In the genomic region with DNA sequence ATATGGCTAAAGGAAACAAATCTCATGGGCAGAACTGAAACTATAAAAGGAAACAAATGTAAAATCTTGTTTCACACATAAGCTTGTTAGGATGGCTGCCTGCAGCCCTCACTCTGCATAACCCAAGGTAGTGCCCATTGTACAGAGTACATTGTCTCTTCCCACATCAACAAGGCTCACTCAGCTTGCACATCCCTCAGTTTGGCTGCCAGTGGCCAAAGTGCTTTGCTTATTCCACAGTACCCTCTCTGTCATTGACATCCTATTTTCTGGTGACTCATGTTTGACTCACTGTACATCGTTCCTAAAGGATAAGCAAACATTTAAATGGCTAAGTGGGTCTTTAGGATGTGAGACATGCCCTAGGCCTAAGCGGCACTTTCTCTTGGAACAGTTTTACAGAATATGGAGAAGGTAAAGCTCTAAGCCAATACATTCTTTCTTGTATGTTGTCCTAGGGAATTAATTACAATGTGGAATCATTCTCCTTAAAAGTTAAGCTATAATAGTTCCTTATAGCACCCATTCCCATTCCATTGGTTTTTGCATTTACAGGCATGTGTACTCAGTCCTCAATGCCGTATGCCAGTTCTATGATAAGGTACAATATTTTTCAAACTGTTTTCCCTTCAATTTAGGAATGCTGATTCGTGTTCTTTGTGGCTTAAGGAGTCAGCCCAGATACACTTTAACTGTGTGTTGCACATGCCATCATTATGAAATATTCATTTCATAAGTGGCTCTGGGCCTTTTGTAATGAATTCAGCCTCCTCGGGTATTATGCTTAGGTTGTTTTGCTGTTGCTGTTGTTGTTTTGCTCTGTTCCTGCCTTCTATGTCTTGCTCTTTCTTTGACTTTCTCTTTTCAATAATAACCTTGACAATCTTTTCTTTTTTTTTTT, we compare ENCODE assay signal across 13 cellular contexts. TPM values are rescaled to one million over a fixed set of nuclear protein-coding genes. Genes with fewer than 3 reads are reported as not detected.
DNase-seq lines count a peak whose midpoint lies in the region; ATAC-seq and TF ChIP-seq lines count a peak whose summit lies in the region.
"Had no signal": no experiment of that assay in that cellular context is flagged by ENCODE, and none has a peak within 500 bp of the region (broad histone marks: within the 10 kb centered on the region; RNA-seq: fewer than 3 reads in every experiment).

No MANE protein-coding gene starts in this region.

- H3K27me3 Mint-ChIP-seq in immature natural killer cell (ENCODE audit: low read depth in 3 of 3): peaks cover 0 to 1% (median 0%) of the 10 kb centered on the region in 3 donors
- H3K27me3 Mint-ChIP-seq: IgD-negative memory B cell had no signal

- peaks cover 6 to 7% of the 10 kb centered on the region in 2 donors for H3K4me1 Mint-ChIP-seq in immature natural killer cell

- H3K36me3 Mint-ChIP-seq in immature natural killer cell: peaks cover 6 to 13% (median 6%) of the 10 kb centered on the region in 3 donors

- CTCF ChIA-PET in HEK293 (lab: Yijun Ruan, JAX): no interaction called here

- no peak overlapping the region for H3K4me3 ChIP-seq in HEK293 (ENCODE audit: low read depth, low read length)
- no peak overlapping the region for H3K4me3 ChIP-seq in adipocyte (ENCODE audit: low read length)
- H3K4me3 ChIP-seq: vagina had no signal

- H3K4me1 ChIP-seq in HEK293 (ENCODE audit: control insufficient read depth, insufficient read depth, low read length) (no peaks in the 10 kb centered on the region), adipocyte (ENCODE audit: control insufficient read depth, insufficient read depth, low read length) (peaks cover 17% of the 10 kb centered on the region)

- no peak overlapping the region for H3K27ac Mint-ChIP-seq in immature natural killer cell
- H3K27ac Mint-ChIP-seq: activated T-helper 1 cell treated with anti-CD3 and anti-CD28 coated beads, Interleukin-12 subunit alpha, Interleukin-12 subunit beta, Interleukin-2, Interleukin-4 antibody, amounts not matched to agents 30 ng/mL and 10 ng/mL and 1 ng/mL, durations not matched to agents 14 hours and 24 hours and 36 hours; IgD-negative memory B cell had no signal

- peak; percentile 33 for DNase-seq in CD1c-positive myeloid dendritic cell (ENCODE audit: extremely low spot score)
- DNase-seq in adipocyte (ENCODE audit: low read depth): peak; percentile 66
- peak; percentile 16 for DNase-seq in kidney glomerular epithelial cell (lab: John Stamatoyannopoulos, UW)
- DNase-seq in immature natural killer cell: no peak
- DNase-seq: DND-41 had no signal

- H3K27ac ChIP-seq in HEK293 (ENCODE audit: extremely low read depth, low read depth, low read length): no peak overlapping the region
- H3K27ac ChIP-seq: parathyroid adenoma, vagina had no signal

- no peak for TF ChIP-seq CTCF in HEK293 (tag by site-specific recombination; IDR thresholded peaks at IDR 0.05)

- ATAC-seq in GM18909 (IDR thresholded peaks at IDR 0.05; ENCODE audit: poor library complexity, unreplicated experiment): no peak
- no peak for ATAC-seq in GM18520 (IDR thresholded peaks at IDR 0.05; ENCODE audit: unreplicated experiment)
- ATAC-seq in HG03097 (IDR thresholded peaks at IDR 0.05; ENCODE audit: low FRiP score, unreplicated experiment): no peak

- H3K4me3 Mint-ChIP-seq in immature natural killer cell: no peak overlapping the region
- H3K4me3 Mint-ChIP-seq: activated T-helper 1 cell treated with anti-CD3 and anti-CD28 coated beads, Interleukin-12 subunit alpha, Interleukin-12 subunit beta, Interleukin-2, Interleukin-4 antibody, amounts not matched to agents 30 ng/mL and 10 ng/mL and 1 ng/mL, durations not matched to agents 14 hours and 24 hours and 36 hours had no signal

- no peak overlapping the region for H3K9ac ChIP-seq in adipocyte (ENCODE audit: low read length)
- H3K9ac ChIP-seq: parathyroid adenoma had no signal

- H3K36me3 ChIP-seq in HEK293 (ENCODE audit: control insufficient read depth in 2 of 2, insufficient read depth in 1 of 2, low read length in 2 of 2) (peaks cover 0 to 11% of the 10 kb centered on the region in 2 experiments; a peak in 1 of 3 replicates), adipocyte (ENCODE audit: control insufficient read depth, insufficient read depth, low read length, severe bottlenecking) (no peaks in the 10 kb centered on the region)
- H3K36me3 ChIP-seq: vagina had no signal

- no peaks in the 10 kb centered on the region for H3K9me3 ChIP-seq in HEK293 (ENCODE audit: control insufficient read depth, insufficient read depth, low read depth, low read length)
- H3K9me3 ChIP-seq in adipocyte (ENCODE audit: control insufficient read depth, low read length): no peaks in the 10 kb centered on the region
- H3K9me3 ChIP-seq: vagina had no signal

- H3K27me3 ChIP-seq in adipocyte (replicated peaks; ENCODE audit: control insufficient read depth, insufficient read depth, low read length): no peaks in the 10 kb centered on the region
- H3K27me3 ChIP-seq: vagina had no signal

- no peaks in the 10 kb centered on the region for H3K9me3 Mint-ChIP-seq in immature natural killer cell
- H3K9me3 Mint-ChIP-seq: activated T-helper 1 cell treated with anti-CD3 and anti-CD28 coated beads, Interleukin-12 subunit alpha, Interleukin-12 subunit beta, Interleukin-2, Interleukin-4 antibody, amounts not matched to agents 30 ng/mL and 10 ng/mL and 1 ng/mL, durations not matched to agents 14 hours and 24 hours and 36 hours; IgD-negative memory B cell had no signal

- POLR2A ChIA-PET in HEK293 (lab: Yijun Ruan, JAX): no interaction called here

TF ChIP-seq in HEK293, 187 proteins besides CTCF, POLR2A, EP300 and RAD21:
- TF ChIP-seq ZNF629 (tag by site-specific recombination; IDR thresholded peaks at IDR 0.05) (0 out of 2 replicates have a peak, but pooled peaks have one; percentile 14), SP7 (tag by site-specific recombination; IDR thresholded peaks at IDR 0.05) (0 out of 2 replicates have a peak, but pooled peaks have one; percentile 23), SCRT2 (tag by site-specific recombination; IDR thresholded peaks at IDR 0.05) (0 out of 2 replicates have a peak, but pooled peaks have one; percentile 25), ZNF366 (tag by site-specific recombination; conservative IDR thresholded peaks at IDR 0.05) (0 out of 2 replicates have a peak, but pooled peaks have one; percentile 29), ZNF341 (tag by site-specific recombination; IDR thresholded peaks at IDR 0.05; ENCODE audit: low read depth) (no peak)

RNA-seq across cellular contexts. Expression of gene ANKEF1, which starts 5.5 kb away (rescaled TPM):
- polyA plus RNA-seq in immature natural killer cell: 1 to 10 TPM; 1.3 to 3.6 (median 2.0) TPM

Comparison
In these comparisons a context has a peak if more than half of its experiments do, and no peak if none do; other contexts are left out.
1. DNase-seq: peak in CD1c-positive myeloid dendritic cell (single experiment), adipocyte (single experiment) and kidney glomerular epithelial cell (single experiment); none in immature natural killer cell (0 of 3).